8 cellular contexts compared by ENCODE assay signal in genomic region chr1:151626740-151627139, GRCh38.
"Had no signal": no experiment of that assay in that cellular context is flagged by ENCODE, and none has a peak within 500 bp of the region (broad histone marks: within the 10 kb centered on the region; RNA-seq: fewer than 3 reads in every experiment).

No MANE protein-coding gene starts in this region.

- H3K36me3 ChIP-seq: HAP-1 had no signal

- H3K27ac Mint-ChIP-seq: GM23338, HFFc6, IgD-negative memory B cell had no signal

- ATAC-seq: GM23338, HCT116, HepG2 had no signal

- H3K27ac ChIP-seq: HL-60 had no signal

- H3K9me3 ChIP-seq: HAP-1 had no signal

- H2AFZ ChIP-seq: GM23338 had no signal

- H3K4me3 Mint-ChIP-seq: GM23338, HFFc6, IgD-negative memory B cell had no signal

- H3K4me2 ChIP-seq: GM23338 had no signal

- H3K4me3 ChIP-seq: GM23338, HAP-1 had no signal

- H3K27me3 Mint-ChIP-seq: IgD-negative memory B cell had no signal

- H3K9me3 Mint-ChIP-seq: GM23338, HFFc6, IgD-negative memory B cell had no signal

- H3K4me1 ChIP-seq: HAP-1 had no signal

- DNase-seq: HFFc6, KBM-7 had no signal
